ENCODE assay signal across 23 cellular contexts in genomic region chr7:9869566-9869965, GRCh38.
A peak's percentile ranks its signal among the peaks of the same experiment; 100 is the strongest.
DNase-seq lines count a peak whose midpoint lies in the region; ATAC-seq, FAIRE-seq and TF ChIP-seq lines count a peak whose summit lies in the region.
"Had no signal": no experiment of that assay in that cellular context is flagged by ENCODE, and none has a peak within 500 bp of the region (broad histone marks: within the 10 kb centered on the region; RNA-seq: fewer than 3 reads in every experiment).

No MANE protein-coding gene starts in this region.

- peak; percentile 58 for FAIRE-seq in H54 (lab: Jason Lieb, UNC)
- FAIRE-seq: D721Med, GM12891, GM19239 had no signal

- H3K4me3 ChIP-seq in mesenchymal stem cell (ENCODE audit: insufficient read depth in 1 of 2, low read depth in 1 of 2, low read length in 2 of 2) = no peak overlapping the region
- no peak overlapping the region for H3K4me3 ChIP-seq in gastroesophageal sphincter
- H3K4me3 ChIP-seq: BLaER1 had no signal

- no CpG with 5 or more reads among the region's 2 CpGs for WGBS in mesenchymal stem cell
- 85 to 91% methylated on average over 2 of the region's 2 CpGs for WGBS in gastroesophageal sphincter (ENCODE audit: low coverage in 1 of 2), 2 donors

- no peak overlapping the region for H3K4me2 ChIP-seq in mesenchymal stem cell (ENCODE audit: low read length, poor library complexity, severe bottlenecking)
- H3K4me2 ChIP-seq: BLaER1 had no signal

- H2BK15ac ChIP-seq in mesenchymal stem cell (ENCODE audit: low read depth, poor library complexity, severe bottlenecking) = no peak overlapping the region

- peaks cover 15% of the 10 kb centered on the region for H3K9me3 ChIP-seq in mesenchymal stem cell (ENCODE audit: control insufficient read depth, low read length)
- no peaks in the 10 kb centered on the region for H3K9me3 ChIP-seq in gastroesophageal sphincter
- H3K9me3 ChIP-seq: BE2C, Caco-2 had no signal

- H3K27me3 ChIP-seq in mesenchymal stem cell (ENCODE audit: control insufficient read depth in 1 of 2, insufficient read depth in 1 of 2, low read length in 2 of 2) (no peaks in the 10 kb centered on the region), gastroesophageal sphincter (no peaks in the 10 kb centered on the region)
- H3K27me3 ChIP-seq: BE2C, BLaER1 had no signal

- H3K79me1 ChIP-seq in mesenchymal stem cell (replicated peaks; ENCODE audit: low read length, poor library complexity, severe bottlenecking) = no peaks in the 10 kb centered on the region

- ATAC-seq in left lobe of liver (peak; percentile 76), HG02973 (IDR thresholded peaks at IDR 0.05; ENCODE audit: unreplicated experiment) (no peak), gastroesophageal sphincter (no peak)

- TF ChIP-seq POLR2A in H54 (IDR thresholded peaks at IDR 0.05; ENCODE audit: low read depth, low read length) (no peak), gastroesophageal sphincter (IDR thresholded peaks at IDR 0.05) (no peak)

- H4K8ac ChIP-seq in mesenchymal stem cell (ENCODE audit: low read length) = no peak overlapping the region

- no peak overlapping the region for H3K9ac ChIP-seq in mesenchymal stem cell (ENCODE audit: low read length)
- H3K9ac ChIP-seq: BLaER1 had no signal

- H2BK120ac ChIP-seq in mesenchymal stem cell (ENCODE audit: low read depth, low read length) = no peak overlapping the region

- H3K23ac ChIP-seq in mesenchymal stem cell (ENCODE audit: low read length in 2 of 2) = no peak overlapping the region

- H4K91ac ChIP-seq in mesenchymal stem cell (ENCODE audit: low read length) = no peak overlapping the region

- H2AK5ac ChIP-seq in mesenchymal stem cell (ENCODE audit: low read length, severe bottlenecking) = no peak overlapping the region

- no peak overlapping the region for H3K27ac ChIP-seq in mesenchymal stem cell (ENCODE audit: low read length, poor library complexity, severe bottlenecking)
- H3K27ac ChIP-seq in gastroesophageal sphincter = no peak overlapping the region
- H3K27ac ChIP-seq: BLaER1 had no signal

- no peak overlapping the region for H2BK12ac ChIP-seq in mesenchymal stem cell (ENCODE audit: low read length in 2 of 2)

- no peak overlapping the region for H2BK5ac ChIP-seq in mesenchymal stem cell (ENCODE audit: low read depth, low read length, poor library complexity, severe bottlenecking)

- H3K18ac ChIP-seq in mesenchymal stem cell (ENCODE audit: low read depth in 1 of 2, low read length in 2 of 2) = no peak overlapping the region

- H3K36me3 ChIP-seq in mesenchymal stem cell (ENCODE audit: control insufficient read depth in 1 of 2, insufficient read depth in 2 of 2, low read depth in 1 of 2, low read length in 2 of 2) (no peaks in the 10 kb centered on the region), gastroesophageal sphincter (no peaks in the 10 kb centered on the region)
- H3K36me3 ChIP-seq: BE2C, BLaER1 had no signal

- no peak overlapping the region for H3K14ac ChIP-seq in mesenchymal stem cell (ENCODE audit: low read length in 2 of 2)

- no peak for TF ChIP-seq EP300 in gastroesophageal sphincter (IDR thresholded peaks at IDR 0.05)

- DNase-seq in H4 (ENCODE audit: low spot score) (peak; percentile 72), H54 (ENCODE audit: insufficient read length, low spot score) (no peak), left lobe of liver (ENCODE audit: low spot score) (no peak), mesenchymal stem cell (peak; percentile 25), COR-L47 (lab: John Stamatoyannopoulos, UW) (no peak), mesenteric fat pad (ENCODE audit: low spot score) (no peak)
- DNase-seq: 8988T; ACHN; BE2C; C1 segment of cervical spinal cord; Caco-2; Calu3; CD4-positive, alpha-beta memory T cell; CD4-positive, CD25-positive, alpha-beta regulatory T cell; CD8-positive, alpha-beta memory T cell; DMS79 treated with DMSO at 0.1 percent for 48 hours; GF-D8 had no signal

- no peak overlapping the region for H2AFZ ChIP-seq in mesenchymal stem cell (ENCODE audit: low read depth, low read length)

- no peak for TF ChIP-seq CTCF in gastroesophageal sphincter (IDR thresholded peaks at IDR 0.05)

- H3K4ac ChIP-seq in mesenchymal stem cell (ENCODE audit: low read depth in 1 of 2, low read length in 2 of 2) = no peak overlapping the region

- no peaks in the 10 kb centered on the region for H3K4me1 ChIP-seq in mesenchymal stem cell (ENCODE audit: control insufficient read depth, insufficient read depth, low read depth, low read length)
- no peaks in the 10 kb centered on the region for H3K4me1 ChIP-seq in gastroesophageal sphincter
- H3K4me1 ChIP-seq: BE2C, BLaER1, Caco-2 had no signal

Comparison
In these comparisons a context has a peak if more than half of its experiments do, and no peak if none do; other contexts are left out.
1. DNase-seq: peak in H4 (single experiment) and mesenchymal stem cell (single experiment); none in H54 (single experiment), left lobe of liver (single experiment), COR-L47 (single experiment) and mesenteric fat pad (single experiment).